In genomic region chr5:173669483-173669882, GRCh38 we compare ENCODE assay signal across 31 cellular contexts. TPM values are rescaled to one million over a fixed set of nuclear protein-coding genes. Genes with fewer than 3 reads are reported as not detected.
DNase-seq lines count a peak whose midpoint lies in the region; ATAC-seq, FAIRE-seq and TF ChIP-seq lines count a peak whose summit lies in the region.
"Had no signal": no experiment of that assay in that cellular context is flagged by ENCODE, and none has a peak within 500 bp of the region (broad histone marks: within the 10 kb centered on the region; RNA-seq: fewer than 3 reads in every experiment).

No MANE protein-coding gene starts in this region.

- H4K20me1 ChIP-seq in BLaER1 (no peaks in the 10 kb centered on the region), Karpas-422 (ENCODE audit: insufficient read depth, low read depth, low read length) (no peaks in the 10 kb centered on the region), H1 (replicated peaks in 1 of 2; ENCODE audit: control insufficient read depth in 1 of 2, insufficient read depth in 2 of 2, low read length in 2 of 2) (no peaks in the 10 kb centered on the region), neural cell (ENCODE audit: insufficient read depth) (no peaks in the 10 kb centered on the region)

- H4K5ac ChIP-seq in H1 (ENCODE audit: insufficient read length, low read depth, low read length), result peak overlapping the region; percentile 84

- H3K79me2 ChIP-seq in Karpas-422 (ENCODE audit: low read length) (no peaks in the 10 kb centered on the region), H1 (ENCODE audit: control insufficient read depth in 1 of 2, insufficient read depth in 2 of 2, low read length in 2 of 2) (no peaks in the 10 kb centered on the region), neural cell (replicated peaks; ENCODE audit: insufficient read depth, low read length) (no peaks in the 10 kb centered on the region)

- peaks cover 8% of the 10 kb centered on the region; the same call in 1 of the 2 replicates for H3K9me3 ChIP-seq in BLaER1
- H3K9me3 ChIP-seq in Karpas-422 (ENCODE audit: low read length), result no peaks in the 10 kb centered on the region
- peaks cover 13 to 18% of the 10 kb centered on the region in 2 experiments for H3K9me3 ChIP-seq in H1 (ENCODE audit: insufficient read depth in 2 of 2, low read depth in 1 of 2, low read length in 1 of 2)
- no peaks in the 10 kb centered on the region for H3K9me3 ChIP-seq in neural cell (ENCODE audit: low read length)
- H3K9me3 ChIP-seq in gastroesophageal sphincter, result peaks cover 0 to 16% (median 0%) of the 10 kb centered on the region in 3 donors
- H3K9me3 ChIP-seq: HAP-1, testis had no signal

- peak overlapping the region; percentile 99 for H4K91ac ChIP-seq in H1 (replicated peaks; ENCODE audit: insufficient read length, low read length)

- no peak overlapping the region for H3K9ac ChIP-seq in BLaER1
- no peak overlapping the region for H3K9ac ChIP-seq in Karpas-422 (ENCODE audit: low read length)
- no peak overlapping the region for H3K9ac ChIP-seq in H1 (replicated peaks in 1 of 4; ENCODE audit: extremely low read depth in 1 of 4, low read depth in 3 of 4, low read length in 3 of 4)
- H3K9ac ChIP-seq in neural cell (ENCODE audit: low read length), result no peak overlapping the region

- H3K4me1 ChIP-seq in BLaER1, result peaks cover 46% of the 10 kb centered on the region
- peaks cover 28% of the 10 kb centered on the region for H3K4me1 ChIP-seq in Karpas-422 (ENCODE audit: low read length)
- peaks cover 5 to 16% (median 8%) of the 10 kb centered on the region in 4 experiments; a peak in 5 of 7 replicates for H3K4me1 ChIP-seq in H1 (replicated peaks in 1 of 4; ENCODE audit: control insufficient read depth in 3 of 4, insufficient read depth in 4 of 4, low read length in 3 of 4)
- no peaks in the 10 kb centered on the region for H3K4me1 ChIP-seq in foreskin keratinocyte
- H3K4me1 ChIP-seq in gastroesophageal sphincter, result peaks cover 0 to 8% (median 0%) of the 10 kb centered on the region in 3 donors
- H3K4me1 ChIP-seq: HAP-1 had no signal

- peak overlapping the region; percentile 53 for H3K18ac ChIP-seq in H1 (ENCODE audit: extremely low read depth, low read length)

- no peak overlapping the region for H3K14ac ChIP-seq in H1 (ENCODE audit: insufficient read length)

- H2BK15ac ChIP-seq in H1 (ENCODE audit: low read length), result no peak overlapping the region

- H2BK120ac ChIP-seq in H1 (replicated peaks; ENCODE audit: low read depth, low read length), result peak overlapping the region; percentile 95

- CTCF ChIA-PET in H1 (lab: Charles Lee; ENCODE audit: partially characterized antibody), result interaction anchor here (1.0 to 1.9 kb wide), 2 partner anchors 54 to 304 kb away, joined by 5 read pairs; no protein-coding TSS in a partner anchor

- no peak for ATAC-seq in foreskin keratinocyte
- ATAC-seq in gastroesophageal sphincter, result no peak
- ATAC-seq: activated naive CD4-positive, alpha-beta T cell treated with anti-CD3 and anti-CD28 coated beads, Interleukin-2, amount 50 U/mL, for 72 hours; esophagus mucosa; heart right ventricle; left cardiac atrium had no signal

- TF ChIP-seq RAD21 in H1 (IDR thresholded peaks at IDR 0.05 in 1 of 2, conservative IDR thresholded peaks at IDR 0.05 in 1 of 2; ENCODE audit: low read depth in 2 of 2, low read length in 2 of 2), result no peak
- no peak for TF ChIP-seq RAD21 in neural cell (conservative IDR thresholded peaks at IDR 0.05)

- H3K36me3 ChIP-seq in BLaER1 (no peaks in the 10 kb centered on the region), Karpas-422 (ENCODE audit: insufficient read depth, low read length) (no peaks in the 10 kb centered on the region), H1 (ENCODE audit: control insufficient read depth in 2 of 4, insufficient read depth in 4 of 4, low read length in 3 of 4) (peaks cover 0 to 4% (median 0%) of the 10 kb centered on the region in 4 experiments; a peak in 1 of 8 replicates), neural cell (ENCODE audit: insufficient read depth, low read length) (no peaks in the 10 kb centered on the region), gastroesophageal sphincter (no peaks in the 10 kb centered on the region)
- H3K36me3 ChIP-seq: cardiac muscle cell, HAP-1, heart right ventricle had no signal

- H3F3A ChIP-seq in neural cell (ENCODE audit: insufficient read depth, low read length, poor library complexity, severe bottlenecking), result no peaks in the 10 kb centered on the region

- WGBS in H1 (ENCODE audit: extremely low coverage in 1 of 2, insufficient coverage in 1 of 2, insufficient read length in 1 of 2, insufficient replicate concordance in 2 of 2, low coverage in 1 of 2, low lambda C conversion rate in 2 of 2, missing lambda C conversion rate in 1 of 2), 2 experiments, result 20% methylated on average over 3 of the region's 3 CpGs; no CpG with 5 or more reads in 1 of the 2 experiments
- WGBS in gastroesophageal sphincter (ENCODE audit: low coverage in 1 of 2), 2 donors, result 50 to 64% methylated on average over 2 to 3 of the region's 3 CpGs

- 0 out of 2 replicates have a peak overlapping the region, but pooled peaks have one; percentile 11 for H2AK5ac ChIP-seq in H1 (ENCODE audit: low read depth, low read length)

- H3K9me2 ChIP-seq in Karpas-422 (replicated peaks; ENCODE audit: insufficient read depth, low read length) (no peaks in the 10 kb centered on the region), neural cell (ENCODE audit: insufficient read depth, low read length) (no peaks in the 10 kb centered on the region)

- no peak overlapping the region for H3K4me3 ChIP-seq in BLaER1
- H3K4me3 ChIP-seq in Karpas-422 (ENCODE audit: low read length), result no peak overlapping the region
- no peak overlapping the region for H3K4me3 ChIP-seq in H1 (ENCODE audit: extremely low read depth in 1 of 4, insufficient read depth in 2 of 4, low read depth in 3 of 4, low read length in 4 of 4)
- no peak overlapping the region for H3K4me3 ChIP-seq in neural cell (ENCODE audit: low read length)
- H3K4me3 ChIP-seq in gastroesophageal sphincter, result no peak overlapping the region
- H3K4me3 ChIP-seq: cardiac muscle cell, coronary artery, HAP-1, heart right ventricle, testis had no signal

- H3K23ac ChIP-seq in H1 (ENCODE audit: insufficient read length), result no peak overlapping the region

- DNase-seq in Karpas-422 (peak; percentile 86), H1 (ENCODE audit: low read depth in 1 of 2, low spot score in 2 of 2) (no peak), NCI-H526 treated with DMSO at 0.1 percent for 48 hours (lab: John Stamatoyannopoulos, UW) (no peak), D721Med (ENCODE audit: insufficient read length, low spot score) (no peak), foreskin keratinocyte (no peak)
- DNase-seq: activated CD4-positive, alpha-beta T cell treated with anti-CD3 and anti-CD28 coated beads for 4 hours; activated effector memory CD4-positive, alpha-beta T cell treated with Interleukin-2 at 50 U/mL for 16 hours; activated T-cell treated with anti-CD3 and anti-CD28 coated beads, Interleukin-2, amount 50 U/mL, for 1 hour; aorta; CD4-positive, alpha-beta memory T cell; heart right ventricle; left cardiac atrium; mammary epithelial cell; NCI-H1436 treated with DMSO at 0.1 percent for 48 hours; NCI-H446; NCI-H774; nephron progenitor cell; small intestine; stimulated activated naive CD4-positive, alpha-beta T cell treated with Interleukin-2 at 50 U/mL for 16 hours; SW 1271; testis had no signal

- TF ChIP-seq POLR2A in H1 (IDR thresholded peaks at IDR 0.05; ENCODE audit: control extremely low read depth in 1 of 2, low read depth in 2 of 2, low read length in 2 of 2), result no peak
- no peak for TF ChIP-seq POLR2A in gastroesophageal sphincter (IDR thresholded peaks at IDR 0.05)

- H3K23me2 ChIP-seq in H1 (ENCODE audit: low read depth, low read length), result peaks cover 3% of the 10 kb centered on the region; the same call in 1 of the 2 replicates

- peak overlapping the region; percentile 100 for H2BK20ac ChIP-seq in H1 (ENCODE audit: low read length)

- H3K27ac ChIP-seq in BLaER1 (no peak overlapping the region), Karpas-422 (ENCODE audit: low read length) (no peak overlapping the region), H1 (ENCODE audit: low read depth, low read length) (peak overlapping the region; percentile 68; the same call in 1 of the 2 replicates), neural cell (ENCODE audit: low read length) (peak overlapping the region; percentile 72), foreskin keratinocyte (no peak overlapping the region), gastroesophageal sphincter (no peak overlapping the region)
- H3K27ac ChIP-seq: cardiac muscle cell, heart right ventricle had no signal

- H3K4ac ChIP-seq in H1 (replicated peaks; ENCODE audit: insufficient read length, low read depth, low read length), result peak overlapping the region; percentile 86

- H2BK5ac ChIP-seq in H1 (ENCODE audit: low read depth, low read length), result peak overlapping the region; percentile 99; the same call in 1 of the 2 replicates

- TF ChIP-seq CTCF in H1 (IDR thresholded peaks at IDR 0.05; ENCODE audit: control extremely low read depth in 1 of 3, insufficient read depth in 1 of 3, low read depth in 1 of 3, low read length in 3 of 3) (no peak), neural cell (IDR thresholded peaks at IDR 0.05; ENCODE audit: poor library complexity, severe bottlenecking) (no peak), D721Med (IDR thresholded peaks at IDR 0.05; ENCODE audit: insufficient read depth, missing control alignments) (no peak), foreskin keratinocyte (conservative IDR thresholded peaks at IDR 0.05) (no peak), gastroesophageal sphincter (IDR thresholded peaks at IDR 0.05) (no peak)

- no peak overlapping the region; the same call in 1 of the 2 replicates for H4K8ac ChIP-seq in H1 (ENCODE audit: extremely low read depth, insufficient read depth, low read length)

- H3K4me2 ChIP-seq in BLaER1 (peak overlapping the region; percentile 27), Karpas-422 (ENCODE audit: low read depth, low read length, poor library complexity, severe bottlenecking) (no peak overlapping the region), H1 (ENCODE audit: insufficient read depth in 1 of 2, low read depth in 2 of 2, low read length in 2 of 2) (peak overlapping the region; percentile 35 to 45; a peak in 3 of 4 replicates), neural cell (ENCODE audit: low read length) (no peak overlapping the region)

- H3K27me3 ChIP-seq in BLaER1 (no peaks in the 10 kb centered on the region), Karpas-422 (ENCODE audit: low read length) (no peaks in the 10 kb centered on the region), H1 (replicated peaks in 1 of 4; ENCODE audit: control insufficient read depth in 3 of 4, extremely low read depth in 1 of 4, insufficient read depth in 3 of 4, low read length in 3 of 4) (no peaks in the 10 kb centered on the region), neural cell (ENCODE audit: insufficient read depth, low read depth, low read length) (no peaks in the 10 kb centered on the region), foreskin keratinocyte (peaks cover 13% of the 10 kb centered on the region), gastroesophageal sphincter (peaks cover 41% of the 10 kb centered on the region)
- H3K27me3 ChIP-seq: cardiac muscle cell, heart right ventricle, testis had no signal

- H3K79me1 ChIP-seq in H1 (ENCODE audit: low read depth, low read length), result no peaks in the 10 kb centered on the region

- POLR2A ChIA-PET in H1 (lab: Charles Lee; ENCODE audit: partially characterized antibody), result interaction anchor here (1.6 to 3.2 kb wide), 4 partner anchors 13 to 294 kb away, joined by 3 to 8 read pairs (median 5); no protein-coding TSS in a partner anchor

- FAIRE-seq in H1 (lab: Jason Lieb, UNC) (peak; percentile 39), D721Med (lab: Jason Lieb, UNC) (no peak)
- FAIRE-seq: GM18507, small intestine, urothelium cell line had no signal

- H2AFZ ChIP-seq in Karpas-422 (ENCODE audit: low read length) (no peak overlapping the region), H1 (ENCODE audit: low read length) (no peak overlapping the region), neural cell (ENCODE audit: low read depth, low read length) (no peak overlapping the region)

- H2BK12ac ChIP-seq in H1 (ENCODE audit: low read depth, low read length), result peak overlapping the region; percentile 41; the same call in 1 of the 2 replicates

- peak overlapping the region; percentile 69 for H3K56ac ChIP-seq in H1 (replicated peaks; ENCODE audit: insufficient read length, low read depth, low read length)

- no peak for TF ChIP-seq EP300 in H1 (IDR thresholded peaks at IDR 0.05; ENCODE audit: borderline replicate concordance in 1 of 2, low read depth in 2 of 2, low read length in 2 of 2)
- TF ChIP-seq EP300 in neural cell (conservative IDR thresholded peaks at IDR 0.05; ENCODE audit: poor library complexity, severe bottlenecking), result no peak
- no peak for TF ChIP-seq EP300 in gastroesophageal sphincter (IDR thresholded peaks at IDR 0.05)

RNA-seq across cellular contexts. Expression of gene BOD1, which starts 53.0 kb away (rescaled TPM):
- 28.4 and 30.0 TPM in 2 replicates for total RNA-seq in Karpas-422 (2014; rRNA removed; shearing (Covaris generic); ENCODE audit: low replicate concordance)
- total RNA-seq in H1 (2021; fragmentation: NEBNext Ultra II Directional; extraction: Animal tissue kit (Norgen Biotek cat#: 25700)), result 143 and 149 TPM in 2 replicates
- polyA plus RNA-seq in H1 (2011; rRNA removed) (83.1 and 107 TPM in 2 replicates), neural cell (178 and 206 TPM in 2 replicates), foreskin keratinocyte (51.8 and 61.2 TPM in 2 replicates)
- polyA plus RNA-seq in H1 (2011; cell fraction: cytosol; rRNA removed), result 127 TPM
- polyA plus RNA-seq in H1 (2011; cell fraction: nucleus; rRNA removed), result 58.0 TPM
- polyA plus RNA-seq in H1 (2012, experiment 1 of 2), result 133 to 170 TPM (median 136 TPM) in 4 replicates
- polyA plus RNA-seq in H1 (2012, experiment 2 of 2), result 111 TPM
- polyA plus RNA-seq in H1 (2013, experiment 1 of 2), result 117 TPM
- polyA plus RNA-seq in H1 (2013, experiment 2 of 2), result 117 TPM
- polyA minus RNA-seq in H1 (2011; rRNA and poly(A)+ RNA removed), result 114 and 131 TPM in 2 replicates
- 68.5 TPM for polyA minus RNA-seq in H1 (2011; cell fraction: cytosol; rRNA and poly(A)+ RNA removed)
- polyA minus RNA-seq in H1 (2011; cell fraction: nucleus; rRNA and poly(A)+ RNA removed), result 60.4 TPM
- 103 TPM in 2 replicates for polyA minus RNA-seq in neural cell
- total RNA-seq in foreskin keratinocyte (58.5 and 67.2 TPM in 2 replicates), gastroesophageal sphincter (10 to 100 TPM; 50.8 to 64.4 (median 54.7) TPM)

Comparison
In these comparisons a context has a peak if more than half of its experiments do, and no peak if none do; other contexts are left out.
1. H3K27ac ChIP-seq: peak in H1 (single experiment) and neural cell (single experiment); none in BLaER1 (single experiment), Karpas-422 (single experiment), foreskin keratinocyte (single experiment) and gastroesophageal sphincter (0 of 4).
2. H3K4me2 ChIP-seq: peak in BLaER1 (single experiment) and H1 (2 of 2); none in Karpas-422 (single experiment) and neural cell (single experiment).